Comparison of ENCODE assay signal across 2 cellular contexts in the genomic region with DNA sequence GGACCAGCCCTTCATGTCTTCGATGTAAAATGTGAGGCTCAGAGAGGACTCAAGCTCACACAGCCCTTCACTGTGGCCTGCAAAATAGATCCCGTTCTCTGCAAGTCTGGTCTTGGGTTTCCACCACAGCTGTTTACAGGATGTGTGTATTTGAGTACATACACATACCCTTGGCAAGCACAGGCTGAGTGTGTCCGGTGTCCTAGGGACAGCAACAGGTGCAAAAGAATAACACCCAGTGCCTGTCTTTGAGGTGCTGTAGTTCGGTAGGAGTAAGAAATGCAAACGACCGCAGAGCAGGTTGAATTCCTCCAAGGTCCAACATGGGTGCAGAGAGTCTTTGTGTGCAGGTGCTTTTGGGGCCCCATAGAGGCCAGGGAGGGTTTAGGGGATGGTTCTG. TPM values are rescaled to one million over a fixed set of nuclear protein-coding genes. Genes with fewer than 3 reads are reported as not detected.
"Had no signal": no experiment of that assay in that cellular context is flagged by ENCODE, and none has a peak within 500 bp of the region (broad histone marks: within the 10 kb centered on the region; RNA-seq: fewer than 3 reads in every experiment).

No MANE protein-coding gene starts in this region.

RNA-seq across cellular contexts. Expression of gene EVPLL, which starts 44.9 kb away (rescaled TPM):
- total RNA-seq: G401, GM12878 had no signal
- polyA plus RNA-seq: GM12878 had no signal

RNA-seq across cellular contexts. Expression of gene LGALS9C, which starts 54.1 kb away (rescaled TPM):
- total RNA-seq: G401 had no signal
